ENCODE assay signal across 7 cellular contexts in the genomic region with DNA sequence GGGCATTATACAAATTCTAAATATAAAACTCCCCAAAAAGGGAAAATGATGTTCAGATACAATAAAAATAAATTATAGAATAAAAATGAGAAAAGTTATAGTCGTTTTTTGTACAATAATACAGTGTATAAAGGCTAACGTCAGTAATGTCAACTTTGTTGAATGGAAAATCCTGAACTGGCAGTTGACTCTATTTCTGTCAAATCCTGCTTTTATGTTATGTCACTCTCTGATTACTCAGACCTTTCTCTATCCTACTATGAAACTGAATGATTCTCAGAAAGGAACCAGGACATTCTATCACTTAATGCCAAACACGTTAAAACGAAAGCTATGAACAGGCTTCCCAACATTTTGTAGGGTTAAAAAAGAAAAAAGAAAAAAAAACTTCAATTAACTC.
"Had no signal": no experiment of that assay in that cellular context is flagged by ENCODE, and none has a peak within 500 bp of the region (broad histone marks: within the 10 kb centered on the region; RNA-seq: fewer than 3 reads in every experiment).

No MANE protein-coding gene starts in this region.

- H3K27ac ChIP-seq: GM23248 had no signal

- ATAC-seq: K562 had no signal

- DNase-seq: GM23248, GOT3, H9, HCEC 1CT, IMR-90 had no signal

- H3K4me3 ChIP-seq: GM23248, K562 had no signal

- H3K9ac ChIP-seq: GM23248 had no signal

- H2AFZ ChIP-seq: GM23248 had no signal

- FAIRE-seq: HTR-8/SVneo, K562 had no signal
